15 cellular contexts compared by ENCODE assay signal in genomic region chr5:156191547-156191946, GRCh38.
DNase-seq lines count a peak whose midpoint lies in the region; ATAC-seq and TF ChIP-seq lines count a peak whose summit lies in the region.
"Had no signal": no experiment of that assay in that cellular context is flagged by ENCODE, and none has a peak within 500 bp of the region (broad histone marks: within the 10 kb centered on the region; RNA-seq: fewer than 3 reads in every experiment).

No MANE protein-coding gene starts in this region.

- H2BK12ac ChIP-seq in H9 (ENCODE audit: insufficient read length, low read depth, low read length): no peak overlapping the region

- intact Hi-C loops in head of caudate nucleus (cut with DNase I): no loop called here

- no peak overlapping the region for H4K5ac ChIP-seq in H9 (ENCODE audit: insufficient read length, low read depth, low read length)

- H3K4ac ChIP-seq in H9 (ENCODE audit: low read depth, low read length): no peak overlapping the region

- H3F3A ChIP-seq in neural progenitor cell (ENCODE audit: low read depth): no peaks in the 10 kb centered on the region

- no peaks in the 10 kb centered on the region for H3K79me1 ChIP-seq in H9 (ENCODE audit: insufficient read depth, low read depth, low read length, poor library complexity, severe bottlenecking)

- H3K9ac ChIP-seq in H9 (ENCODE audit: extremely low read depth, insufficient read length, low read length): no peak overlapping the region
- no peak overlapping the region for H3K9ac ChIP-seq in neural progenitor cell

- H3K4me1 ChIP-seq in H9 (ENCODE audit: insufficient read depth, low read length): no peaks in the 10 kb centered on the region
- H3K4me1 ChIP-seq in neural progenitor cell: peaks cover 12% of the 10 kb centered on the region

- no peak overlapping the region for H2BK20ac ChIP-seq in H9 (ENCODE audit: low read depth, low read length, poor library complexity, severe bottlenecking)

- peak; percentile 39 for DNase-seq in H9
- peak; percentile 46 for DNase-seq in iPS-NIHi11 (ENCODE audit: low spot score)
- DNase-seq in neural progenitor cell (ENCODE audit: low spot score): peak; percentile 63
- no peak for DNase-seq in foreskin melanocyte
- no peak for DNase-seq in head of caudate nucleus
- DNase-seq: C1 segment of cervical spinal cord; Calu3; CD4-positive, alpha-beta memory T cell; COR-L47; DMS53; DMS79 treated with DMSO at 0.1 percent for 48 hours; GF-D8; GOT3 had no signal

- no peak overlapping the region for H3K23ac ChIP-seq in H9 (ENCODE audit: insufficient read length, low read depth, low read length)

- no peak overlapping the region for H3T11ph ChIP-seq in H9 (ENCODE audit: low read length)

- no peak overlapping the region for H3K56ac ChIP-seq in H9 (ENCODE audit: insufficient read length, low read depth, low read length)

- H2AK5ac ChIP-seq in H9 (ENCODE audit: insufficient read length, low read length): no peak overlapping the region

- H3K27me3 ChIP-seq in H9 (ENCODE audit: insufficient read depth, low read length): no peaks in the 10 kb centered on the region
- H3K27me3 ChIP-seq in neural progenitor cell: no peaks in the 10 kb centered on the region

- H2AFZ ChIP-seq in H9 (ENCODE audit: low read length) (no peak overlapping the region), neural progenitor cell (replicated peaks) (no peak overlapping the region)

- WGBS in H9 (ENCODE audit: extremely low coverage, insufficient read length, low lambda C conversion rate): no CpG with 5 or more reads among the region's 1 CpG

- no peaks in the 10 kb centered on the region for H3K36me3 ChIP-seq in neural progenitor cell

- H4K91ac ChIP-seq in H9 (ENCODE audit: insufficient read length, low read depth, low read length): no peak overlapping the region

- H3K4me3 ChIP-seq in neural progenitor cell: no peak overlapping the region

- no peaks in the 10 kb centered on the region for H4K20me1 ChIP-seq in H9 (ENCODE audit: control insufficient read depth, insufficient read depth, insufficient read length)
- no peaks in the 10 kb centered on the region for H4K20me1 ChIP-seq in neural progenitor cell (ENCODE audit: low read depth)

- H3K23me2 ChIP-seq in H9 (ENCODE audit: insufficient read length, low read depth, low read length, poor library complexity, severe bottlenecking): no peaks in the 10 kb centered on the region

- no peaks in the 10 kb centered on the region for H3K9me3 ChIP-seq in H9 (ENCODE audit: control insufficient read depth, low read depth, low read length)
- H3K9me3 ChIP-seq in neural progenitor cell (ENCODE audit: low read depth): no peaks in the 10 kb centered on the region

- no peak overlapping the region for H4K8ac ChIP-seq in H9 (replicated peaks; ENCODE audit: insufficient read length, low read depth, low read length)

- no peak for ATAC-seq in HG03439 (IDR thresholded peaks at IDR 0.05; ENCODE audit: unreplicated experiment)
- ATAC-seq: HCT116 had no signal

- H3K18ac ChIP-seq in H9 (ENCODE audit: insufficient read length, low read depth, low read length): no peak overlapping the region

- H3K27me3 Mint-ChIP-seq in H9 (ENCODE audit: low read depth) (no peaks in the 10 kb centered on the region), neural progenitor cell (ENCODE audit: insufficient read depth, low read depth) (peaks cover 2% of the 10 kb centered on the region)
- H3K27me3 Mint-ChIP-seq: CD4-positive, alpha-beta memory T cell had no signal

- H3K27ac Mint-ChIP-seq in H9 (no peak overlapping the region), neural progenitor cell (no peak overlapping the region)
- H3K27ac Mint-ChIP-seq: CD4-positive, alpha-beta memory T cell had no signal

- H3K4me3 Mint-ChIP-seq in H9: no peak overlapping the region
- no peak overlapping the region for H3K4me3 Mint-ChIP-seq in neural progenitor cell
- H3K4me3 Mint-ChIP-seq: CD4-positive, alpha-beta memory T cell had no signal

- TF ChIP-seq CTCF in H9 (conservative IDR thresholded peaks at IDR 0.05) (no peak), neural progenitor cell (IDR thresholded peaks at IDR 0.05) (no peak)

- no peak overlapping the region for H3K14ac ChIP-seq in H9 (ENCODE audit: insufficient read depth, low read length)

- no peak overlapping the region for H3K27ac ChIP-seq in H9 (ENCODE audit: insufficient read length, low read depth, low read length)
- H3K27ac ChIP-seq in neural progenitor cell: no peak overlapping the region

- H2BK120ac ChIP-seq in H9 (ENCODE audit: low read depth, low read length, poor library complexity, severe bottlenecking): no peak overlapping the region

- H2BK5ac ChIP-seq in H9 (ENCODE audit: insufficient read length, low read length): no peak overlapping the region

- no peaks in the 10 kb centered on the region for H3K36me3 Mint-ChIP-seq in H9 (ENCODE audit: insufficient read depth in 1 of 3, low read depth in 3 of 3)
- no peaks in the 10 kb centered on the region for H3K36me3 Mint-ChIP-seq in neural progenitor cell
- H3K36me3 Mint-ChIP-seq: CD4-positive, alpha-beta memory T cell had no signal

- no peak overlapping the region for H3K4me2 ChIP-seq in H9 (ENCODE audit: insufficient read depth, insufficient read length, low read length)
- peak overlapping the region; percentile 4 for H3K4me2 ChIP-seq in neural progenitor cell

- H3K79me2 ChIP-seq in H9 (ENCODE audit: insufficient read depth, low read length) (no peaks in the 10 kb centered on the region), neural progenitor cell (ENCODE audit: low read depth) (no peaks in the 10 kb centered on the region)

- peaks cover 2% of the 10 kb centered on the region in 2 experiments; a peak in 3 of 4 replicates for H3K4me1 Mint-ChIP-seq in H9
- H3K4me1 Mint-ChIP-seq in neural progenitor cell: no peaks in the 10 kb centered on the region
- H3K4me1 Mint-ChIP-seq: CD4-positive, alpha-beta memory T cell had no signal

- H3K9me3 Mint-ChIP-seq in H9: no peaks in the 10 kb centered on the region
- H3K9me3 Mint-ChIP-seq in neural progenitor cell: no peaks in the 10 kb centered on the region

- no peak overlapping the region for H2BK15ac ChIP-seq in H9 (ENCODE audit: low read depth, low read length)

Comparison
In these comparisons a context has a peak if more than half of its experiments do, and no peak if none do; other contexts are left out.
1. DNase-seq: peak in H9 (single experiment), iPS-NIHi11 (single experiment) and neural progenitor cell (single experiment); none in foreskin melanocyte (single experiment) and head of caudate nucleus (0 of 42).